Comparison of ENCODE assay signal across 32 cellular contexts in the genomic region with DNA sequence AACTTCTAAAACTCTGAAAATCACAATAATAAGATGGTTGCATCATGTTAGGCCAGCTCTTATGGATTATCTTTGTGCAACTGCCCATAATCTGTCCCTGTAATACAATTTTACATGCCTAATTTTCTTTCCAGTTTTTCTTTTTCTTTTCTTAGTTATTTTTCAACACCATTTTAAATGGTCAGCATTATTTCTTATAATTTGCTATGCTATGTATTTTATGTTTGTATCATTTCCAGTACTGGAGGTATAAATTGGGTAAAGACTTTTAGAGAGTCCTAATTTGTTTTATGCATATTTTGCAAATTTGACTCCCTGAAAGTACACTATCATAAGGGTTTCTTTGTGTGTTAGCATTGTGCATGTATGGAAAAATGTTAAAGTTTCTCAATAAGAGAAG.
"Had no signal": no experiment of that assay in that cellular context is flagged by ENCODE, and none has a peak within 500 bp of the region (broad histone marks: within the 10 kb centered on the region; RNA-seq: fewer than 3 reads in every experiment).

No MANE protein-coding gene starts in this region.

- H3K36me3 ChIP-seq: adrenal gland, brain microvascular endothelial cell had no signal

- H3K27ac ChIP-seq: adrenal gland, body of pancreas, brain microvascular endothelial cell, breast epithelium, VCaP had no signal

- H3K27me3 ChIP-seq: adrenal gland, body of pancreas, brain microvascular endothelial cell, breast epithelium had no signal

- DNase-seq: activated B cell treated with CpG ODN at 0.5 μM for 24 hours; activated CD4-positive, alpha-beta memory T cell treated with anti-CD3 and anti-CD28 coated beads for 36 hours; activated CD4-positive, alpha-beta T cell treated with anti-CD3 and anti-CD28 coated beads for 4 hours; activated CD4-positive, alpha-beta T cell treated with anti-CD3 and anti-CD28 coated beads, Interleukin-2, amount 10 ng/mL, durations not matched to agents 24 days and 14 days; activated CD4-positive, alpha-beta T cell treated with anti-CD3 and anti-CD28 coated beads, Interleukin-2, amount 50 U/mL, for 1 hour; activated CD4-positive, alpha-beta T cell treated with anti-CD3 and anti-CD28 coated beads, Interleukin-2, amount 50 U/mL, for 4 hours; activated CD4-positive, CD25-positive, alpha-beta regulatory T cell treated with anti-CD3 and anti-CD28 coated beads, Interleukin-2, amount 50 U/mL, for 72 hours; activated CD8-positive, alpha-beta memory T cell treated with anti-CD3 and anti-CD28 coated beads, Interleukin-2, amount 50 U/mL, for 4 hours; activated CD8-positive, alpha-beta T cell treated with anti-CD3 and anti-CD28 coated beads for 36 hours; activated effector memory CD4-positive, alpha-beta T cell treated with anti-CD3 and anti-CD28 coated beads, Interleukin-2, amount 50 U/mL, for 16 hours; activated naive CD4-positive, alpha-beta T cell treated with anti-CD3 and anti-CD28 coated beads for 36 hours; activated naive CD4-positive, alpha-beta T cell treated with anti-CD3 and anti-CD28 coated beads, Interleukin-2, amount 50 U/mL, for 16 hours; activated naive CD8-positive, alpha-beta T cell treated with anti-CD3 and anti-CD28 coated beads for 36 hours; activated T-cell treated with anti-CD3 and anti-CD28 coated beads for 4 hours; activated T-cell treated with anti-CD3 and anti-CD28 coated beads, Interleukin-2, amount 50 U/mL, for 1 hour; activated T-cell treated with anti-CD3 and anti-CD28 coated beads, Interleukin-2, amount 50 U/mL, for 4 hours; activated T-cell treated with anti-CD3 and anti-CD28 coated beads, Interleukin-2, amount 50 U/mL, for 72 hours; adrenal gland; amniotic stem cell; aorta; body of pancreas; brain microvascular endothelial cell; central memory CD4-positive, alpha-beta T cell; T-helper 1 cell; T-helper 2 cell; T-helper 9 cell had no signal

- H3K9me3 ChIP-seq: adrenal gland, body of pancreas, breast epithelium had no signal

- ATAC-seq: activated CD8-positive, alpha-beta T cell treated with anti-CD3 and anti-CD28 coated beads for 36 hours; activated naive CD4-positive, alpha-beta T cell treated with anti-CD3 and anti-CD28 coated beads, Interleukin-2, amount 50 U/mL, for 72 hours; activated T-cell treated with anti-CD3 and anti-CD28 coated beads, Interleukin-2, amount 50 U/mL, for 4 hours; activated T-cell treated with anti-CD3 and anti-CD28 coated beads, Interleukin-2, amount 50 U/mL, for 72 hours; activated T-helper 17 cell treated with anti-CD3 and anti-CD28 coated beads, Interleukin-2, amount 50 U/mL, for 72 hours; body of pancreas had no signal

- H3K4me1 ChIP-seq: adrenal gland, body of pancreas, breast epithelium had no signal

- H3K4me3 ChIP-seq: adrenal gland, body of pancreas, breast epithelium had no signal

- FAIRE-seq: astrocyte, TTC549 had no signal
